Comparison of ENCODE assay signal across 8 cellular contexts in the genomic region with DNA sequence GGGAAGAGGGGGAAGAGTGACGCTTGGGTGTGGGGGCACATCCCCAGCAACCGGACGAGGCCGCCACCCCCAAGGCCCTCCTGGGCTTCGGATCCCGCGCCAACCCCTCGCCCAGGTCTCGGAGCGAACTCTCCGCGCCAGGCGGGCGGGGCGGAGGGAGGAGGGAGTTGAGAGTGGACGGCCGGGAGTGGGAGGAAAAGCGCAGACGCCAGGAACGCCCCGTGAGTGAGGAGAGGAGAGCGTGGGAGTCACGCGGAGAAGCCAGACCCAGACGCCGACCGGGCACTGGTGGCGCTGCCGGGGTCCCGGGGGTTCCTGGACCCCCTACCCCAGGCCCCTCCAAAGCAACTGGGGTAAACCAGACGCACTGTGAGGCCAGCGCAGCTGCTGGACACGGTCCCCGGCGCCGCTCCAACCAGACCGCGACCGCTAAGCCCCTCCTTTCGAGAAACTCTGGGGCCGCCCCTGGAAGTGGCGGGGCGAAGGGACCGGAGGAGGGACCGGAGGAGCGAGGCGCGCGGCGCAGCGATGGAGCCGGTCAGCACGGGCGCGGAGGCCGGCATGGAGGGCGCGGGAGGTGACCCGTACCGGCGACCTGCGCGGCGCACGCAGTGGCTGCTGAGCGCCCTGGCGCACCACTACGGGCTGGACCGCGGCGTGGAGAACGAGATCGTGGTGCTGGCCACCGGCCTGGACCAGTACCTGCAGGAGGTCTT. TPM values are rescaled to one million over a fixed set of nuclear protein-coding genes. Genes with fewer than 3 reads are reported as not detected.
A peak's percentile ranks its signal among the peaks of the same experiment; 100 is the strongest.
DNase-seq lines count a peak whose midpoint lies in the region; ATAC-seq and TF ChIP-seq lines count a peak whose summit lies in the region.

A gene with protein sequence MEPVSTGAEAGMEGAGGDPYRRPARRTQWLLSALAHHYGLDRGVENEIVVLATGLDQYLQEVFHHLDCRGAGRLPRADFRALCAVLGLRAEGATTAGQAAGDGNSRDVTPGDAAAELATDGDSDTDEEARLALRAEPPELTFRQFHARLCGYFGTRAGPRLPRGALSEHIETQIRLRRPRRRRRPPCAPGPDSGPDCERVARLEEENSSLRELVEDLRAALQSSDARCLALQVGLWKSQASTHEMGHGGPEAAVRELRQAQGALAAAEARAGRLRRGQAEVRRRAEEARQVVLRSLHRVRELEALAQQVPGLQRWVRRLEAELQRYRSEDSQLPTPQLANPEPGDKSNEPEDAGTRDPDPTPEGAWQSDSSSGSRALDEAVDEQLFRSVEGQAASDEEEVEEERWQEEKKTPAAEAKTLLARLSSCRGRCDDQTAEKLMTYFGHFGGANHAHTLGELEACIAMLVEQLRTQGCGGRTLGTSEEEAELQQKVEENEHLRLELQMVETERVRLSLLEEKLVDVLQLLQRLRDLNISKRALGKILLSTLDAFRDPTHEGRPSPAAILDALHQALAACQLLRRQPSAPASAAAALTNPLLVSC (plus strand): TSS at position 204 of the 716 bp plus-strand sequence. CDS start 325 bp downstream, at position 529.

- H3K4me1 Mint-ChIP-seq in immature natural killer cell = peaks cover 31 to 35% of the 10 kb centered on the region in 2 donors
- peaks cover 24 to 37% of the 10 kb centered on the region in 2 donors for H3K4me1 Mint-ChIP-seq in stimulated activated naive B cell treated with anti-CD40 and anti-IgM and Interleukin-4, amounts not matched to agents 10 μg/mL and 1 μg/mL and 100 μg/mL, for 72 hours

- H3K36me3 Mint-ChIP-seq in immature natural killer cell = no peaks in the 10 kb centered on the region
- H3K36me3 Mint-ChIP-seq in stimulated activated naive B cell treated with anti-CD40 and anti-IgM and Interleukin-4, amounts not matched to agents 10 μg/mL and 1 μg/mL and 100 μg/mL, for 72 hours = peaks cover 0 to 6% of the 10 kb centered on the region in 2 donors

- DNase-seq in NCI-H748 (lab: John Stamatoyannopoulos, UW; ENCODE audit: unreplicated experiment) (peak; percentile 60), NCI-H748 treated with DMSO at 0.1 percent for 48 hours (lab: John Stamatoyannopoulos, UW) (no peak), ascending aorta (ENCODE audit: low spot score in 2 of 2) (peak in 1 of 2 donors; percentile 73), immature natural killer cell (no peak), A172 (ENCODE audit: low spot score) (no peak), pons (ENCODE audit: low spot score) (no peak)
- DNase-seq in stimulated activated naive B cell treated with anti-CD40 and anti-IgM and Interleukin-4, amounts not matched to agents 10 μg/mL and 1 μg/mL and 100 μg/mL, for 72 hours = no peak

- TF ChIP-seq CTCF in ascending aorta (IDR thresholded peaks at IDR 0.05) = no peak

- peak within 1 kb of the TSS; percentile 58 to 61 for H3K4me3 ChIP-seq in ascending aorta

- no peaks in the 10 kb centered on the region for H3K9me3 Mint-ChIP-seq in immature natural killer cell
- no peaks in the 10 kb centered on the region for H3K9me3 Mint-ChIP-seq in stimulated activated naive B cell treated with anti-CD40 and anti-IgM and Interleukin-4, amounts not matched to agents 10 μg/mL and 1 μg/mL and 100 μg/mL, for 72 hours

- no peak within 1 kb of the TSS for H3K27ac Mint-ChIP-seq in immature natural killer cell
- peak within 1 kb of the TSS; percentile 25 for H3K27ac Mint-ChIP-seq in stimulated activated naive B cell treated with anti-CD40 and anti-IgM and Interleukin-4, amounts not matched to agents 10 μg/mL and 1 μg/mL and 100 μg/mL, for 72 hours

- peaks cover 13 to 26% (median 17%) of the 10 kb centered on the region in 3 donors for H3K27me3 Mint-ChIP-seq in immature natural killer cell (ENCODE audit: low read depth in 3 of 3)
- H3K27me3 Mint-ChIP-seq in stimulated activated naive B cell treated with anti-CD40 and anti-IgM and Interleukin-4, amounts not matched to agents 10 μg/mL and 1 μg/mL and 100 μg/mL, for 72 hours = peaks cover 56 to 76% of the 10 kb centered on the region in 2 donors

- ATAC-seq in stimulated activated naive B cell treated with anti-CD40 and anti-IgM and Interleukin-4, amounts not matched to agents 10 μg/mL and 1 μg/mL and 100 μg/mL, for 72 hours (replicated peaks) = peak; percentile 37 to 44
- no peak for ATAC-seq in GM21737 (IDR thresholded peaks at IDR 0.05; ENCODE audit: unreplicated experiment)

- H3K36me3 ChIP-seq in ascending aorta = no peaks in the 10 kb centered on the region

- no peak within 1 kb of the TSS for H3K27ac ChIP-seq in ascending aorta

- H3K4me3 Mint-ChIP-seq in immature natural killer cell = peak within 1 kb of the TSS; percentile 26 to 65 (median 56)
- peak within 1 kb of the TSS; percentile 73 to 79 for H3K4me3 Mint-ChIP-seq in stimulated activated naive B cell treated with anti-CD40 and anti-IgM and Interleukin-4, amounts not matched to agents 10 μg/mL and 1 μg/mL and 100 μg/mL, for 72 hours

- H3K9me3 ChIP-seq in ascending aorta = no peaks in the 10 kb centered on the region

- H3K4me1 ChIP-seq in ascending aorta = peaks cover 0 to 4% of the 10 kb centered on the region in 2 donors

- intact Hi-C loops in ascending aorta (cut with DNase I) = no loop called here

- peaks cover 3% of the 10 kb centered on the region for H3K27me3 ChIP-seq in ascending aorta

RNA-seq across cellular contexts. Expression of the gene that starts here (rescaled TPM):
- total RNA-seq in ascending aorta = 3.6 TPM
- polyA plus RNA-seq in immature natural killer cell = under 1 TPM; 0.55 to 0.80 (median 0.58) TPM
- total RNA-seq in A172 (2014; rRNA removed; shearing (Covaris generic)) = 0.22 and 0.29 TPM in 2 replicates
